In the genomic region with DNA sequence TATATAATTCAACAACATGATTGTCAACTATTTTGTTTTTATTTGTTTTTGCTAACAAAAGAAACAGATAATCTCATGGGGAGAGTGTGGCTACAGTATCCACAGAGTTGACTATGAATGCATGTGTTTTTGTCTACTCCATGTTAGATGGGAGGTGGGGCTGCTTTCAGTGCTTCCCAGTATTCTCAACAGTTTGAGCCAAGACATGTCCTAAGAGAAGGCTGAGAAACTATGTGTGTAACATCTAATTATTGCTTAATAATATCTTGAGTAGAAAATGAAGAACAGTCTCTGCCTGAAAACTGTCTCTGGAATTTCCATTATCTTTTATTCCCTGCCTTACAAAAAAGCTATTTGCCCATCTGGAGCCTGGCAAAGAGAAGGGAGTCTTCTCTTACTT, we compare ENCODE assay signal across 23 cellular contexts.
"Had no signal": no experiment of that assay in that cellular context is flagged by ENCODE, and none has a peak within 500 bp of the region (broad histone marks: within the 10 kb centered on the region; RNA-seq: fewer than 3 reads in every experiment).

No MANE protein-coding gene starts in this region.

- DNase-seq: activated B cell treated with CpG ODN at 0.5 μM for 24 hours; activated CD4-positive, alpha-beta T cell treated with anti-CD3 and anti-CD28 coated beads for 36 hours; activated CD4-positive, alpha-beta T cell treated with anti-CD3 and anti-CD28 coated beads, Interleukin-2, amount 50 U/mL, for 4 hours; activated CD8-positive, alpha-beta memory T cell treated with anti-CD3 and anti-CD28 coated beads for 24 hours; activated CD8-positive, alpha-beta memory T cell treated with anti-CD3 and anti-CD28 coated beads, Interleukin-2, amount 50 U/mL, for 4 hours; activated effector memory CD4-positive, alpha-beta T cell treated with Interleukin-2 at 50 U/mL for 16 hours; activated naive CD4-positive, alpha-beta T cell treated with anti-CD3 and anti-CD28 coated beads for 36 hours; activated naive CD8-positive, alpha-beta T cell treated with anti-CD3 and anti-CD28 coated beads, Interleukin-2, amount 10 ng/mL, durations not matched to agents 7 days and 5 days; activated T-cell treated with anti-CD3 and anti-CD28 coated beads, Interleukin-2, amount 50 U/mL, for 4 hours; amygdala; effector CD4-positive, alpha-beta T cell; heart left ventricle; occipital lobe; posterior cingulate gyrus; sigmoid colon; stimulated activated CD4-positive, alpha-beta T cell treated with anti-CD3 and anti-CD28 coated beads, Interleukin-2, amount 100 ng/mL, for 48 hours; stimulated activated CD8-positive, alpha-beta memory T cell treated with anti-CD3 and anti-CD28 coated beads, Interleukin-4, amount 100 ng/mL, for 48 hours; stimulated activated naive B cell treated with anti-CD40 and anti-IgM and Interleukin-4, amounts not matched to agents 10 μg/mL and 1 μg/mL and 100 μg/mL, for 72 hours; SW 1271; T-helper 17 cell; trophoblast cell had no signal

- H3K9me3 ChIP-seq: mucosa of descending colon, sigmoid colon had no signal

- H3K27me3 ChIP-seq: cardiac muscle cell, heart left ventricle, sigmoid colon had no signal

- H3K4me3 ChIP-seq: cardiac muscle cell, heart left ventricle, mucosa of descending colon, sigmoid colon had no signal

- H3K36me3 ChIP-seq: cardiac muscle cell, heart left ventricle, sigmoid colon had no signal

- H3K27ac ChIP-seq: cardiac muscle cell, heart left ventricle, sigmoid colon had no signal

- ATAC-seq: activated CD4-positive, alpha-beta T cell treated with anti-CD3 and anti-CD28 coated beads for 36 hours; activated T-cell treated with anti-CD3 and anti-CD28 coated beads, Interleukin-2, amount 50 U/mL, for 4 hours; stimulated activated naive B cell treated with anti-CD40 and anti-IgM and Interleukin-4, amounts not matched to agents 10 μg/mL and 1 μg/mL and 100 μg/mL, for 72 hours; T-helper 17 cell had no signal
